Comparison of ENCODE assay signal across 17 cellular contexts in genomic region chr18:54787098-54787497, GRCh38. TPM values are rescaled to one million over a fixed set of nuclear protein-coding genes. Genes with fewer than 3 reads are reported as not detected.
A peak's percentile ranks its signal among the peaks of the same experiment; 100 is the strongest.
DNase-seq lines count a peak whose midpoint lies in the region; ATAC-seq, FAIRE-seq and TF ChIP-seq lines count a peak whose summit lies in the region.
"Had no signal": no experiment of that assay in that cellular context is flagged by ENCODE, and none has a peak within 500 bp of the region (broad histone marks: within the 10 kb centered on the region; RNA-seq: fewer than 3 reads in every experiment).

No MANE protein-coding gene starts in this region.

- H3K4me1 Mint-ChIP-seq in HFFc6 (ENCODE audit: low read depth) = peaks cover 16% of the 10 kb centered on the region
- H3K4me1 Mint-ChIP-seq in nephron progenitor cell = peaks cover 8% of the 10 kb centered on the region
- H3K4me1 Mint-ChIP-seq: CD4-positive, alpha-beta memory T cell had no signal

- H2AFZ ChIP-seq in H1 (ENCODE audit: low read length) = peak overlapping the region; percentile 82; the same call in 1 of the 2 replicates

- H3K4me3 Mint-ChIP-seq in HFFc6 = no peak overlapping the region
- no peak overlapping the region for H3K4me3 Mint-ChIP-seq in nephron progenitor cell
- H3K4me3 Mint-ChIP-seq: CD4-positive, alpha-beta memory T cell had no signal

- peaks cover 4 to 25% (median 15%) of the 10 kb centered on the region in 11 experiments; a peak in 16 of 22 replicates for H3K9me3 ChIP-seq in BLaER1 treated with 17β-estradiol and CSF1 and Interleukin-3, amounts not matched to agents 10 nM and 100 nM (replicated peaks in 1 of 11)
- no peaks in the 10 kb centered on the region for H3K9me3 ChIP-seq in H1 (ENCODE audit: insufficient read depth in 2 of 2, low read depth in 1 of 2, low read length in 1 of 2)

- peak overlapping the region; percentile 13 to 77 (median 68); a peak in 21 of 22 replicates for H3K27ac ChIP-seq in BLaER1 treated with 17β-estradiol and CSF1 and Interleukin-3, amounts not matched to agents 10 nM and 100 nM
- H3K27ac ChIP-seq in H1 (ENCODE audit: low read depth, low read length) = no peak overlapping the region

- 85% methylated on average over 5 of the region's 5 CpGs; no CpG with 5 or more reads in 1 of the 2 experiments for WGBS in H1 (ENCODE audit: extremely low coverage in 1 of 2, insufficient coverage in 1 of 2, insufficient read length in 1 of 2, insufficient replicate concordance in 2 of 2, low coverage in 1 of 2, low lambda C conversion rate in 2 of 2, missing lambda C conversion rate in 1 of 2), 2 experiments

- H3K9me3 Mint-ChIP-seq in HFFc6 = no peaks in the 10 kb centered on the region
- no peaks in the 10 kb centered on the region for H3K9me3 Mint-ChIP-seq in nephron progenitor cell

- TF ChIP-seq POLR2A in H1 (IDR thresholded peaks at IDR 0.05; ENCODE audit: control extremely low read depth in 1 of 2, low read depth in 2 of 2, low read length in 2 of 2) (no peak), GM18505 (IDR thresholded peaks at IDR 0.05; ENCODE audit: borderline replicate concordance, extremely low read depth, insufficient read depth, insufficient read length) (no peak)

- H4K91ac ChIP-seq in H1 (replicated peaks; ENCODE audit: insufficient read length, low read length) = no peak overlapping the region

- H3K4ac ChIP-seq in H1 (replicated peaks; ENCODE audit: insufficient read length, low read depth, low read length) = no peak overlapping the region

- TF ChIP-seq RAD21 in H1 (IDR thresholded peaks at IDR 0.05 in 1 of 2, conservative IDR thresholded peaks at IDR 0.05 in 1 of 2; ENCODE audit: low read depth in 2 of 2, low read length in 2 of 2) = no peak

- H3K56ac ChIP-seq in H1 (replicated peaks; ENCODE audit: insufficient read length, low read depth, low read length) = no peak overlapping the region

- CTCF ChIA-PET in H1 (lab: Charles Lee; ENCODE audit: partially characterized antibody) = interaction anchor here (0.6 kb wide), 1 partner anchor 141 kb away, joined by 4 read pairs; no protein-coding TSS in a partner anchor

- H2AK5ac ChIP-seq in H1 (ENCODE audit: low read depth, low read length) = no peak overlapping the region

- H3K4me2 ChIP-seq in BLaER1 treated with 17β-estradiol and CSF1 and Interleukin-3, amounts not matched to agents 10 nM and 100 nM = peak overlapping the region; percentile 51 to 87 (median 72)
- no peak overlapping the region for H3K4me2 ChIP-seq in H1 (ENCODE audit: insufficient read depth in 1 of 2, low read depth in 2 of 2, low read length in 2 of 2)

- peak overlapping the region; percentile 65 for H3K27ac Mint-ChIP-seq in HFFc6
- H3K27ac Mint-ChIP-seq in nephron progenitor cell = peak overlapping the region; percentile 1
- H3K27ac Mint-ChIP-seq: CD4-positive, alpha-beta memory T cell had no signal

- no peak for TF ChIP-seq EP300 in H1 (IDR thresholded peaks at IDR 0.05; ENCODE audit: borderline replicate concordance in 1 of 2, low read depth in 2 of 2, low read length in 2 of 2)

- no peaks in the 10 kb centered on the region for H3K79me1 ChIP-seq in H1 (ENCODE audit: low read depth, low read length)

- H3K23me2 ChIP-seq in H1 (ENCODE audit: low read depth, low read length) = no peaks in the 10 kb centered on the region

- no peak overlapping the region for H4K8ac ChIP-seq in H1 (ENCODE audit: extremely low read depth, insufficient read depth, low read length)

- TF ChIP-seq CTCF in HFFc6 (IDR thresholded peaks at IDR 0.05) (no peak), H1 (IDR thresholded peaks at IDR 0.05; ENCODE audit: control extremely low read depth in 1 of 3, insufficient read depth in 1 of 3, low read depth in 1 of 3, low read length in 3 of 3) (no peak), nephron progenitor cell (IDR thresholded peaks at IDR 0.05) (no peak)

- no peak for DNase-seq in HFFc6
- DNase-seq in H1 (ENCODE audit: low read depth in 1 of 2, low spot score in 2 of 2) = no peak
- DNase-seq in nephron progenitor cell = no peak
- DNase-seq in NCI-H1694 treated with DMSO at 0.1 percent for 48 hours (lab: John Stamatoyannopoulos, UW) = no peak
- DNase-seq: AML-193; CD4-positive, alpha-beta memory T cell; DMS79; GF-D8; H7; NCI-H187; NCI-H510A; NCI-H82; Right ventricle myocardium superior had no signal

- H3K4me3 ChIP-seq in BLaER1 treated with 17β-estradiol and CSF1 and Interleukin-3, amounts not matched to agents 10 nM and 100 nM = no peak overlapping the region
- no peak overlapping the region for H3K4me3 ChIP-seq in H1 (ENCODE audit: extremely low read depth in 1 of 4, insufficient read depth in 2 of 4, low read depth in 3 of 4, low read length in 4 of 4)

- H3K18ac ChIP-seq in H1 (ENCODE audit: extremely low read depth, low read length) = no peak overlapping the region

- H3K4me1 ChIP-seq in BLaER1 treated with 17β-estradiol and CSF1 and Interleukin-3, amounts not matched to agents 10 nM and 100 nM = peaks cover 34 to 42% (median 37%) of the 10 kb centered on the region in 10 experiments
- H3K4me1 ChIP-seq in H1 (replicated peaks in 1 of 4; ENCODE audit: control insufficient read depth in 3 of 4, insufficient read depth in 4 of 4, low read length in 3 of 4) = no peaks in the 10 kb centered on the region

- H3K79me2 ChIP-seq in H1 (ENCODE audit: control insufficient read depth in 1 of 2, insufficient read depth in 2 of 2, low read length in 2 of 2) = no peaks in the 10 kb centered on the region

- no peak overlapping the region for H3K14ac ChIP-seq in H1 (ENCODE audit: insufficient read length)

- ATAC-seq in GM19395 (IDR thresholded peaks at IDR 0.05; ENCODE audit: unreplicated experiment) (no peak), GM18505 (IDR thresholded peaks at IDR 0.05; ENCODE audit: unreplicated experiment) (no peak), GM21825 (IDR thresholded peaks at IDR 0.05; ENCODE audit: unreplicated experiment) (no peak)

- H3K36me3 ChIP-seq in BLaER1 treated with 17β-estradiol and CSF1 and Interleukin-3, amounts not matched to agents 10 nM and 100 nM = no peaks in the 10 kb centered on the region
- H3K36me3 ChIP-seq in H1 (ENCODE audit: control insufficient read depth in 2 of 4, insufficient read depth in 4 of 4, low read length in 3 of 4) = no peaks in the 10 kb centered on the region

- no peak for FAIRE-seq in H1 (lab: Jason Lieb, UNC)

- H2BK12ac ChIP-seq in H1 (ENCODE audit: low read depth, low read length) = no peak overlapping the region

- H3K27me3 Mint-ChIP-seq in HFFc6 (ENCODE audit: insufficient read depth) (no peaks in the 10 kb centered on the region), nephron progenitor cell (ENCODE audit: low read depth, poor library complexity) (peaks cover 7% of the 10 kb centered on the region)
- H3K27me3 Mint-ChIP-seq: CD4-positive, alpha-beta memory T cell had no signal

- peak overlapping the region in 9 of 11 experiments; percentile 17 to 46 (median 32); a peak in 11 of 22 replicates for H3K9ac ChIP-seq in BLaER1 treated with 17β-estradiol and CSF1 and Interleukin-3, amounts not matched to agents 10 nM and 100 nM
- H3K9ac ChIP-seq in H1 (replicated peaks in 1 of 4; ENCODE audit: extremely low read depth in 1 of 4, low read depth in 3 of 4, low read length in 3 of 4) = no peak overlapping the region

- H4K5ac ChIP-seq in H1 (ENCODE audit: insufficient read length, low read depth, low read length) = no peak overlapping the region

- POLR2A ChIA-PET in H1 (lab: Charles Lee; ENCODE audit: partially characterized antibody) = no interaction called here

- no peak overlapping the region for H2BK20ac ChIP-seq in H1 (ENCODE audit: low read length)

- no peaks in the 10 kb centered on the region; the same call in 1 of the 2 replicates for H3K36me3 Mint-ChIP-seq in HFFc6 (ENCODE audit: low read depth)
- no peaks in the 10 kb centered on the region for H3K36me3 Mint-ChIP-seq in nephron progenitor cell (ENCODE audit: low read depth)
- H3K36me3 Mint-ChIP-seq: CD4-positive, alpha-beta memory T cell had no signal

- H3K27me3 ChIP-seq in BLaER1 treated with 17β-estradiol and CSF1 and Interleukin-3, amounts not matched to agents 10 nM and 100 nM = no peaks in the 10 kb centered on the region
- no peaks in the 10 kb centered on the region for H3K27me3 ChIP-seq in H1 (replicated peaks in 1 of 4; ENCODE audit: control insufficient read depth in 3 of 4, extremely low read depth in 1 of 4, insufficient read depth in 3 of 4, low read length in 3 of 4)

- H3K23ac ChIP-seq in H1 (ENCODE audit: insufficient read length) = no peak overlapping the region

- H4K20me1 ChIP-seq in BLaER1 treated with 17β-estradiol and CSF1 and Interleukin-3, amounts not matched to agents 10 nM and 100 nM = no peaks in the 10 kb centered on the region
- H4K20me1 ChIP-seq in H1 (replicated peaks in 1 of 2; ENCODE audit: control insufficient read depth in 1 of 2, insufficient read depth in 2 of 2, low read length in 2 of 2) = no peaks in the 10 kb centered on the region

- H2BK15ac ChIP-seq in H1 (ENCODE audit: low read length) = no peak overlapping the region

- no peak overlapping the region for H2BK5ac ChIP-seq in H1 (ENCODE audit: low read depth, low read length)

- H2BK120ac ChIP-seq in H1 (replicated peaks; ENCODE audit: low read depth, low read length) = no peak overlapping the region

TF ChIP-seq in H1, 55 proteins besides CTCF, POLR2A, EP300 and RAD21 (continues in another document):
- no peak for TF ChIP-seq SP1 (IDR thresholded peaks at IDR 0.05; ENCODE audit: low read depth, low read length)
- no peak for TF ChIP-seq YY1 (IDR thresholded peaks at IDR 0.05; ENCODE audit: low read depth, low read length)
- TF ChIP-seq NRF1 (IDR thresholded peaks at IDR 0.05; ENCODE audit: low read depth, low read length) = no peak
- TF ChIP-seq POU5F1 (IDR thresholded peaks at IDR 0.05; ENCODE audit: low read depth, low read length) = no peak
- no peak for TF ChIP-seq CREB1 (IDR thresholded peaks at IDR 0.05)
- TF ChIP-seq CBX8 (IDR thresholded peaks at IDR 0.05; ENCODE audit: borderline replicate concordance, low read depth, low read length) = no peak
- TF ChIP-seq SUZ12 (IDR thresholded peaks at IDR 0.05; ENCODE audit: low read length) = no peak
- no peak for TF ChIP-seq SAP30 (IDR thresholded peaks at IDR 0.05; ENCODE audit: insufficient read depth, insufficient replicate concordance, low read length)
- no peak for TF ChIP-seq TCF12 (IDR thresholded peaks at IDR 0.05; ENCODE audit: low read depth, low read length)
- no peak for TF ChIP-seq FOSL1 (IDR thresholded peaks at IDR 0.05; ENCODE audit: insufficient read depth, low read depth, low read length)

RNA-seq across cellular contexts. Expression of gene RAB27B, which starts 41.2 kb away (rescaled TPM):
- total RNA-seq in HFFc6 (2021; fragmentation: NEBNext Ultra II Directional; extraction: Animal tissue kit (Norgen Biotek cat#: 25700)) = 1 to 10 TPM in 2 of 6 experiments, under 1 TPM in 4; 0.34 to 2.2 (median 0.79) TPM
- 0.33 and 0.60 TPM in 2 replicates for total RNA-seq in H1 (2021; fragmentation: NEBNext Ultra II Directional; extraction: Animal tissue kit (Norgen Biotek cat#: 25700))
- 0.03 and 0.05 TPM in 2 replicates for polyA plus RNA-seq in H1 (2011; rRNA removed)
- 0.05 TPM for polyA plus RNA-seq in H1 (2011; cell fraction: cytosol; rRNA removed)
- 0.01 TPM for polyA plus RNA-seq in H1 (2011; cell fraction: nucleus; rRNA removed)
- polyA plus RNA-seq in H1 (2012, experiment 1 of 2) = 0.18 TPM in 1 of 4 replicates, not detected in the others
- 0.01 TPM for polyA plus RNA-seq in H1 (2012, experiment 2 of 2)
- 0.41 TPM for polyA plus RNA-seq in H1 (2013, experiment 1 of 2)
- polyA plus RNA-seq in H1 (2013, experiment 2 of 2) = 0.24 TPM
- polyA minus RNA-seq in H1 (2011; rRNA and poly(A)+ RNA removed) = 0.09 and 0.61 TPM in 2 replicates
- polyA minus RNA-seq in H1 (2011; cell fraction: cytosol; rRNA and poly(A)+ RNA removed) = not detected
- polyA minus RNA-seq in H1 (2011; cell fraction: nucleus; rRNA and poly(A)+ RNA removed) = 0.30 TPM
- total RNA-seq: H7 had no signal

Comparison
In these comparisons a context has a peak if more than half of its experiments do, and no peak if none do; other contexts are left out.
1. H3K4me2 ChIP-seq: peak in BLaER1 treated with 17β-estradiol and CSF1 and Interleukin-3, amounts not matched to agents 10 nM and 100 nM (11 of 11); none in H1 (0 of 2).
2. H3K9ac ChIP-seq: peak in BLaER1 treated with 17β-estradiol and CSF1 and Interleukin-3, amounts not matched to agents 10 nM and 100 nM (9 of 11); none in H1 (0 of 4).